Comparison of ENCODE assay signal across 20 cellular contexts in the genomic region with DNA sequence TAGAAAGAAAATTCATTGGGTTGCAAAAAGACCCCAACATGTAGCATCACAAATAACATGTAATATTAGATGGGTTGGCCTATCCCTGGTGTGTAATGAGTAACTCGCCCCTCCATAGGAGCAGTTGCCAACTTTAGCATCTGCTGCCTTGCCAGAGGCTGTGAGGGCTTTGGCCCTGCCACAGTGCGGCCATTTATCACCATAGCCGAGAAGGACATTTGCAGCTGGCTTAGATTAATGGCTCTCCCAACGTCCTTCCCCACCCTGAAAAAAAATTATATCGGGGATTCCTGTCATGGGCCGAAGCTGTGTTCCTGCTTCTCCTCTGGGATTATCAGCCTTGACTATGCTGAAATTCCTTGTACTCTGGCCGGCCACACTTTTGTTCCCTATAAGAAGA. TPM values are rescaled to one million over a fixed set of nuclear protein-coding genes. Genes with fewer than 3 reads are reported as not detected.
"Had no signal": no experiment of that assay in that cellular context is flagged by ENCODE, and none has a peak within 500 bp of the region (broad histone marks: within the 10 kb centered on the region; RNA-seq: fewer than 3 reads in every experiment).

No MANE protein-coding gene starts in this region.

- H3K36me3 ChIP-seq: uterus had no signal

- H3K27me3 Mint-ChIP-seq: activated CD4-positive, alpha-beta T cell treated with anti-CD3 and anti-CD28 coated beads, Interleukin-2, amount 10 ng/mL, durations not matched to agents 24 days and 14 days; activated naive CD8-positive, alpha-beta T cell treated with anti-CD3 and anti-CD28 coated beads for 36 hours; dendritic cell treated with granulocyte-macrophage colony-stimulating factor and Interleukin-4, amounts not matched to agents 40 ng/mL and 50 ng/mL, for 4 days had no signal

- H3K4me1 ChIP-seq: gastrocnemius medialis, right lobe of liver, spleen, uterus had no signal

- H3K4me3 Mint-ChIP-seq: activated CD4-positive, alpha-beta T cell treated with anti-CD3 and anti-CD28 coated beads, Interleukin-2, amount 10 ng/mL, durations not matched to agents 24 days and 14 days; activated CD8-positive, alpha-beta T cell treated with anti-CD3 and anti-CD28 coated beads, Interleukin-2, amount 10 ng/mL, durations not matched to agents 7 days and 5 days; activated naive CD8-positive, alpha-beta T cell treated with anti-CD3 and anti-CD28 coated beads for 36 hours; activated T-cell treated with anti-CD3 and anti-CD28 coated beads, Interleukin-2, amount 50 U/mL, for 72 hours; dendritic cell treated with granulocyte-macrophage colony-stimulating factor and Interleukin-4, amounts not matched to agents 40 ng/mL and 50 ng/mL, for 4 days; natural killer cell; T-helper 2 cell treated with Interferon-gamma antibody and Interleukin-4, amounts not matched to agents 5 μg/mL and 100 μg/mL, for 36 hours had no signal

- ATAC-seq: activated CD8-positive, alpha-beta T cell treated with anti-CD3 and anti-CD28 coated beads, Interleukin-2, amount 10 ng/mL, durations not matched to agents 7 days and 5 days; activated T-cell treated with anti-CD3 and anti-CD28 coated beads, Interleukin-2, amount 50 U/mL, for 72 hours; gastrocnemius medialis; mucosa of descending colon; natural killer cell; right lobe of liver had no signal

- H3K27ac ChIP-seq: brain microvascular endothelial cell, gastrocnemius medialis, right lobe of liver, spleen, thyroid gland, uterus had no signal

- H3K9me3 Mint-ChIP-seq: activated CD4-positive, alpha-beta T cell treated with anti-CD3 and anti-CD28 coated beads, Interleukin-2, amount 10 ng/mL, durations not matched to agents 24 days and 14 days; activated naive CD8-positive, alpha-beta T cell treated with anti-CD3 and anti-CD28 coated beads for 36 hours; activated T-cell treated with anti-CD3 and anti-CD28 coated beads, Interleukin-2, amount 50 U/mL, for 72 hours; dendritic cell treated with granulocyte-macrophage colony-stimulating factor and Interleukin-4, amounts not matched to agents 40 ng/mL and 50 ng/mL, for 4 days; natural killer cell; T-helper 2 cell treated with Interferon-gamma antibody and Interleukin-4, amounts not matched to agents 5 μg/mL and 100 μg/mL, for 36 hours had no signal

- H3K27me3 ChIP-seq: brain microvascular endothelial cell, gastrocnemius medialis, right lobe of liver, spleen, thyroid gland, uterus had no signal

- H3K4me3 ChIP-seq: gastrocnemius medialis, mucosa of descending colon, right lobe of liver, spleen, thyroid gland, uterus had no signal

- DNase-seq: activated CD4-positive, alpha-beta T cell treated with anti-CD3 and anti-CD28 coated beads, Interleukin-2, amount 10 ng/mL, durations not matched to agents 24 days and 14 days; activated CD4-positive, CD25-positive, alpha-beta regulatory T cell; activated CD8-positive, alpha-beta memory T cell treated with anti-CD3 and anti-CD28 coated beads, Interleukin-2, amount 50 U/mL, for 48 hours; activated CD8-positive, alpha-beta T cell treated with anti-CD3 and anti-CD28 coated beads, Interleukin-2, amount 10 ng/mL, durations not matched to agents 7 days and 5 days; activated naive CD8-positive, alpha-beta T cell treated with anti-CD3 and anti-CD28 coated beads for 36 hours; activated T-cell treated with anti-CD3 and anti-CD28 coated beads, Interleukin-2, amount 50 U/mL, for 72 hours; brain microvascular endothelial cell; cerebellar nuclear complex; effector memory CD4-positive, alpha-beta T cell; gastrocnemius medialis; mammary epithelial cell; mucosa of descending colon; natural killer cell; right lobe of liver; spleen; thyroid gland; uterus had no signal

- H3K9me3 ChIP-seq: gastrocnemius medialis, mucosa of descending colon, right lobe of liver, spleen, thyroid gland, uterus had no signal

- H3K27ac Mint-ChIP-seq: activated CD4-positive, alpha-beta T cell treated with anti-CD3 and anti-CD28 coated beads, Interleukin-2, amount 10 ng/mL, durations not matched to agents 24 days and 14 days; activated CD8-positive, alpha-beta T cell treated with anti-CD3 and anti-CD28 coated beads, Interleukin-2, amount 10 ng/mL, durations not matched to agents 7 days and 5 days; activated naive CD8-positive, alpha-beta T cell treated with anti-CD3 and anti-CD28 coated beads for 36 hours; activated T-cell treated with anti-CD3 and anti-CD28 coated beads, Interleukin-2, amount 50 U/mL, for 72 hours; dendritic cell treated with granulocyte-macrophage colony-stimulating factor and Interleukin-4, amounts not matched to agents 40 ng/mL and 50 ng/mL, for 4 days; natural killer cell; T-helper 2 cell treated with Interferon-gamma antibody and Interleukin-4, amounts not matched to agents 5 μg/mL and 100 μg/mL, for 36 hours had no signal

- H3K4me1 Mint-ChIP-seq: activated CD4-positive, alpha-beta T cell treated with anti-CD3 and anti-CD28 coated beads, Interleukin-2, amount 10 ng/mL, durations not matched to agents 24 days and 14 days; activated naive CD8-positive, alpha-beta T cell treated with anti-CD3 and anti-CD28 coated beads for 36 hours; natural killer cell had no signal

RNA-seq across cellular contexts. Expression of gene ADIG, which starts 7.6 kb away (rescaled TPM):
- total RNA-seq: activated CD4-positive, alpha-beta T cell treated with anti-CD3 and anti-CD28 coated beads, Interleukin-2, amount 10 ng/mL, durations not matched to agents 24 days and 14 days; activated CD8-positive, alpha-beta T cell treated with anti-CD3 and anti-CD28 coated beads, Interleukin-2, amount 10 ng/mL, durations not matched to agents 7 days and 5 days; activated naive CD8-positive, alpha-beta T cell treated with anti-CD3 and anti-CD28 coated beads for 36 hours; activated T-cell treated with anti-CD3 and anti-CD28 coated beads, Interleukin-2, amount 50 U/mL, for 72 hours; fibroblast of lung; gastrocnemius medialis; mammary epithelial cell; mucosa of descending colon; natural killer cell; right lobe of liver; spleen; uterus had no signal

RNA-seq across cellular contexts. Expression of gene ARHGAP40, which starts 28.2 kb away (rescaled TPM):
- total RNA-seq: activated CD4-positive, alpha-beta T cell treated with anti-CD3 and anti-CD28 coated beads, Interleukin-2, amount 10 ng/mL, durations not matched to agents 24 days and 14 days; activated CD8-positive, alpha-beta T cell treated with anti-CD3 and anti-CD28 coated beads, Interleukin-2, amount 10 ng/mL, durations not matched to agents 7 days and 5 days; activated T-cell treated with anti-CD3 and anti-CD28 coated beads, Interleukin-2, amount 50 U/mL, for 72 hours; fibroblast of lung; gastrocnemius medialis; mucosa of descending colon; natural killer cell; spleen had no signal
